In genomic region chr12:63615546-63615945, GRCh38 we compare ENCODE assay signal across 1 cellular context. TPM values are rescaled to one million over a fixed set of nuclear protein-coding genes. Genes with fewer than 3 reads are reported as not detected.
"Had no signal": no experiment of that assay in that cellular context is flagged by ENCODE, and none has a peak within 500 bp of the region (broad histone marks: within the 10 kb centered on the region; RNA-seq: fewer than 3 reads in every experiment).

No MANE protein-coding gene starts in this region.

RNA-seq across cellular contexts. Expression of gene DPY19L2, which starts 52.7 kb away (rescaled TPM):
- total RNA-seq: HepG2 had no signal
- polyA plus RNA-seq: HepG2 had no signal
